14 cellular contexts compared by ENCODE assay signal in the genomic region with DNA sequence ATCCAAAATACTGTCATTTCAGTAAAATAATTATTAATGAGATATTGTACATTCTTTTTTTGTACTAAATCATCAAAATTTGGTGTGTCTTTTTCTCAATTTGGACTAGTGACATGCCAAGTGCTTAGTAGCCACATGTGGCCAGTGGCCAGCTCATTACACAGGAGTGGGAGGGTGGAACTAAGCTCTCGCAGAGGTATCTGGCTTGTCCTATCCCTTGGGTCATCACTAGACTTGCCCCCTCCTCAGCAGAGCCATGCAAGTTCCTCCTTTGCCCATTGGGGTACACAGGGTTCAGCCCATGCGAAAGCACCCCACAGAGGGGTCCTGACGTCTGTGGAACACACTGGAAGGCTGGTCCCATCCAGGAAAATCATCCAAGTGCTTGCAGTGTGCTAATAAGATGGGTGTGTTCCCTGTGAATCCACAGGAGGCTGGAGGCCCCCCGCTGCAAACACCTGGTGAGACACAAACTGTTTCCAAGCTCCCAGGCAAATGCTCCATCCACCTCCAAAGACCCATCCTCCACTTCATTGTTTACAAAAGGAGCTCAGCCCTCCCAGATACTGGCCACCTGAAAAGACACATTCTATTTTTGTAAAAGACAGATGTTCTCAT. TPM values are rescaled to one million over a fixed set of nuclear protein-coding genes. Genes with fewer than 3 reads are reported as not detected.
A peak's percentile ranks its signal among the peaks of the same experiment; 100 is the strongest.
DNase-seq lines count a peak whose midpoint lies in the region; ATAC-seq and TF ChIP-seq lines count a peak whose summit lies in the region.
"Had no signal": no experiment of that assay in that cellular context is flagged by ENCODE, and none has a peak within 500 bp of the region (broad histone marks: within the 10 kb centered on the region; RNA-seq: fewer than 3 reads in every experiment).

No MANE protein-coding gene starts in this region.

- H3K4me3 ChIP-seq in AG04449 (ENCODE audit: low read depth, low read length) (peak overlapping the region; percentile 79), HFF-Myc (replicated peaks; ENCODE audit: low read depth, low read length) (peak overlapping the region; percentile 68), mesenchymal stem cell (ENCODE audit: insufficient read depth in 1 of 2, low read depth in 1 of 2, low read length in 2 of 2) (peak overlapping the region in 1 of 2 experiments; percentile 97), left lung (peak overlapping the region in 1 of 2 donors; percentile 49)

- no peaks in the 10 kb centered on the region for H3K9me3 ChIP-seq in mesenchymal stem cell (ENCODE audit: control insufficient read depth, low read length)
- no peaks in the 10 kb centered on the region for H3K9me3 ChIP-seq in left lung

- H3K4me1 Mint-ChIP-seq in brain: peaks cover 18% of the 10 kb centered on the region

- no peak overlapping the region for H2BK12ac ChIP-seq in mesenchymal stem cell (ENCODE audit: low read length in 2 of 2)

- no peak overlapping the region for H2AK5ac ChIP-seq in mesenchymal stem cell (ENCODE audit: low read length, severe bottlenecking)

- no peak overlapping the region for H2BK5ac ChIP-seq in mesenchymal stem cell (ENCODE audit: low read depth, low read length, poor library complexity, severe bottlenecking)

- no peak overlapping the region for H3K27ac ChIP-seq in mesenchymal stem cell (ENCODE audit: low read length, poor library complexity, severe bottlenecking)
- no peak overlapping the region for H3K27ac ChIP-seq in left lung

- peak overlapping the region in 4 of 5 experiments; percentile 33 to 84 (median 56) for H3K4me3 Mint-ChIP-seq in brain
- H3K4me3 Mint-ChIP-seq: CD8-positive, alpha-beta T cell had no signal

- H3K4me2 ChIP-seq in mesenchymal stem cell (ENCODE audit: low read length, poor library complexity, severe bottlenecking): no peak overlapping the region

- intact Hi-C loops in left lung (cut with DNase I): no loop called here

- peaks cover 17% of the 10 kb centered on the region for H3K27me3 Mint-ChIP-seq in brain

- 63% methylated on average over 4 of the region's 4 CpGs for WGBS in mesenchymal stem cell

- peak overlapping the region in 1 of 2 experiments; percentile 22 for H3K18ac ChIP-seq in mesenchymal stem cell (ENCODE audit: low read depth in 1 of 2, low read length in 2 of 2)

- peaks cover 34% of the 10 kb centered on the region for H3K4me1 ChIP-seq in mesenchymal stem cell (ENCODE audit: control insufficient read depth, insufficient read depth, low read depth, low read length)
- H3K4me1 ChIP-seq in left lung: peaks cover 7 to 47% of the 10 kb centered on the region in 2 donors

- no peak for TF ChIP-seq CTCF in AG04449 (IDR thresholded peaks at IDR 0.05; ENCODE audit: insufficient read depth, low read length, missing control alignments)
- TF ChIP-seq CTCF in HFF-Myc (IDR thresholded peaks at IDR 0.05; ENCODE audit: low read depth, low read length, missing control alignments): no peak
- TF ChIP-seq CTCF in brain (conservative IDR thresholded peaks at IDR 0.05): no peak
- no peak for TF ChIP-seq CTCF in left lung (IDR thresholded peaks at IDR 0.05)

- H2AFZ ChIP-seq in mesenchymal stem cell (ENCODE audit: low read depth, low read length): no peak overlapping the region

- H3K36me3 ChIP-seq in mesenchymal stem cell (ENCODE audit: control insufficient read depth in 1 of 2, insufficient read depth in 2 of 2, low read depth in 1 of 2, low read length in 2 of 2) (peaks cover 0 to 27% of the 10 kb centered on the region in 2 experiments), left lung (no peaks in the 10 kb centered on the region)

- DNase-seq in AG04449 (ENCODE audit: low read depth, low spot score) (no peak), HFF-Myc (ENCODE audit: extremely low read depth, low read depth) (no peak), mesenchymal stem cell (peak; percentile 7), left lung (no peak), NCI-H526 treated with DMSO at 0.1 percent for 48 hours (lab: John Stamatoyannopoulos, UW) (no peak)
- DNase-seq: activated CD4-positive, CD25-positive, alpha-beta regulatory T cell; GOT3; NCI-H524; SIG-M5 had no signal

- H4K91ac ChIP-seq in mesenchymal stem cell (ENCODE audit: low read length): no peak overlapping the region

- no peaks in the 10 kb centered on the region for H3K36me3 Mint-ChIP-seq in brain
- H3K36me3 Mint-ChIP-seq: CD8-positive, alpha-beta T cell; memory B cell had no signal

- H3K4ac ChIP-seq in mesenchymal stem cell (ENCODE audit: low read depth in 1 of 2, low read length in 2 of 2): no peak overlapping the region

- POLR2A ChIA-PET in AG04449 (lab: Yijun Ruan, JAX): interaction anchor here (1.2 to 1.3 kb wide), 2 partner anchors 9 to 15 kb away, joined by 3 read pairs; no protein-coding TSS in a partner anchor

- H3K27ac Mint-ChIP-seq in brain: no peak overlapping the region
- H3K27ac Mint-ChIP-seq: CD8-positive, alpha-beta T cell; memory B cell had no signal

- peak overlapping the region; percentile 61 for H2BK120ac ChIP-seq in mesenchymal stem cell (ENCODE audit: low read depth, low read length)

- no peaks in the 10 kb centered on the region for H3K9me3 Mint-ChIP-seq in brain
- H3K9me3 Mint-ChIP-seq: CD8-positive, alpha-beta T cell; memory B cell had no signal

- no peak overlapping the region for H3K23ac ChIP-seq in mesenchymal stem cell (ENCODE audit: low read length in 2 of 2)

- H3K9ac ChIP-seq in mesenchymal stem cell (ENCODE audit: low read length): peak overlapping the region; percentile 94

- H4K8ac ChIP-seq in mesenchymal stem cell (ENCODE audit: low read length): no peak overlapping the region

- H2BK15ac ChIP-seq in mesenchymal stem cell (ENCODE audit: low read depth, poor library complexity, severe bottlenecking): no peak overlapping the region

- CTCF ChIA-PET in AG04449 (lab: Yijun Ruan, JAX): interaction anchor here (1.1 to 4.4 kb wide), 5 partner anchors 12 to 57 kb away, joined by 4 to 38 read pairs (median 5); no protein-coding TSS in a partner anchor

- peaks cover 13% of the 10 kb centered on the region for H3K79me1 ChIP-seq in mesenchymal stem cell (replicated peaks; ENCODE audit: low read length, poor library complexity, severe bottlenecking)

- no peak overlapping the region for H3K14ac ChIP-seq in mesenchymal stem cell (ENCODE audit: low read length in 2 of 2)

- ATAC-seq in left lung (no peak), GM18511 (IDR thresholded peaks at IDR 0.05; ENCODE audit: unreplicated experiment) (no peak), GM19463 (IDR thresholded peaks at IDR 0.05; ENCODE audit: unreplicated experiment) (no peak)
- ATAC-seq: CD8-positive, alpha-beta T cell had no signal

- H3K27me3 ChIP-seq in mesenchymal stem cell (ENCODE audit: control insufficient read depth in 1 of 2, insufficient read depth in 1 of 2, low read length in 2 of 2) (no peaks in the 10 kb centered on the region), left lung (peaks cover 6 to 29% of the 10 kb centered on the region in 2 donors)

RNA-seq across cellular contexts. Expression of a gene that starts 1.3 kb away (rescaled TPM):
- polyA plus RNA-seq in brain (ENCODE audit: insufficient read depth, low read depth, low replicate concordance): 8.7 TPM
- polyA plus RNA-seq in mesenchymal stem cell (2013, experiment 1 of 2): 14.3 TPM
- 14.4 TPM for polyA plus RNA-seq in mesenchymal stem cell (2013, experiment 2 of 2)
- total RNA-seq in left lung: 10 to 100 TPM in 1 of 2 donors, 1 to 10 TPM in 1; 5.2 to 10.4 TPM
- total RNA-seq: CD8-positive, alpha-beta T cell had no signal
